ENCODE assay signal across 8 cellular contexts in genomic region chr12:27244680-27245005, GRCh38. TPM values are rescaled to one million over a fixed set of nuclear protein-coding genes. Genes with fewer than 3 reads are reported as not detected.
A peak's percentile ranks its signal among the peaks of the same experiment; 100 is the strongest.
DNase-seq lines count a peak whose midpoint lies in the region; ATAC-seq, FAIRE-seq and TF ChIP-seq lines count a peak whose summit lies in the region.

No MANE protein-coding gene starts in this region.

- no peak for TF ChIP-seq CTCF in Caco-2 (IDR thresholded peaks at IDR 0.05; ENCODE audit: insufficient read depth in 1 of 2, low read depth in 1 of 2, low read length in 1 of 2, severe bottlenecking in 1 of 2, unreplicated experiment in 1 of 2)
- no peak for TF ChIP-seq CTCF in bronchial epithelial cell (IDR thresholded peaks at IDR 0.05; ENCODE audit: insufficient read depth, low read length, severe bottlenecking)

- H3K36me3 Mint-ChIP-seq in Caco-2 (ENCODE audit: insufficient read depth, unreplicated experiment) = peaks cover 17% of the 10 kb centered on the region

- no peaks in the 10 kb centered on the region for H3K9me3 Mint-ChIP-seq in Caco-2 (ENCODE audit: unreplicated experiment)

- H3K9me3 ChIP-seq in Caco-2 (no peaks in the 10 kb centered on the region), muscle layer of colon (ENCODE audit: low read length) (no peaks in the 10 kb centered on the region)

- H3K4me1 ChIP-seq in Caco-2 (peaks cover 10% of the 10 kb centered on the region; the same call in 1 of the 2 replicates), muscle layer of colon (ENCODE audit: insufficient read depth, low read length) (no peaks in the 10 kb centered on the region)

- FAIRE-seq in bronchial epithelial cell (lab: Jason Lieb, UNC) = no peak

- peak overlapping the region; percentile 97 for H3K27ac ChIP-seq in muscle layer of colon (ENCODE audit: low read depth, low read length)

- intact Hi-C loops in Caco-2 (cut with micrococcal nuclease; ENCODE audit: unreplicated experiment) = loop anchor here (1.0 to 10.0 kb wide), 8 partner anchors 48 to 390 kb away; partner anchors contain the start of genes FGFR1OP2, MED21, PPFIBP1 and TM7SF3

- peaks cover 20% of the 10 kb centered on the region for H3K4me1 Mint-ChIP-seq in Caco-2 (ENCODE audit: low read depth, unreplicated experiment)

- H3K4me3 Mint-ChIP-seq in Caco-2 (ENCODE audit: unreplicated experiment) = peak overlapping the region; percentile 88

- H3K27ac Mint-ChIP-seq in Caco-2 (ENCODE audit: unreplicated experiment) = peak overlapping the region; percentile 89

- H3K36me3 ChIP-seq in Caco-2 (ENCODE audit: control insufficient read depth, insufficient read depth, low read length) (no peaks in the 10 kb centered on the region), bronchial epithelial cell (ENCODE audit: control insufficient read depth, insufficient read depth, low read length) (no peaks in the 10 kb centered on the region), muscle layer of colon (ENCODE audit: insufficient read depth, low read length) (no peaks in the 10 kb centered on the region)

- no peak for TF ChIP-seq RAD21 in Ishikawa (IDR thresholded peaks at IDR 0.05; ENCODE audit: low read depth)

- peak overlapping the region; percentile 100 for H3K9ac ChIP-seq in muscle layer of colon (ENCODE audit: low read length)

- H3K4me3 ChIP-seq in Caco-2 (ENCODE audit: low read depth, low read length) (peak overlapping the region; percentile 84), bronchial epithelial cell (ENCODE audit: low read depth, low read length) (peak overlapping the region; percentile 88), muscle layer of colon (ENCODE audit: low read depth in 1 of 2, low read length in 2 of 2) (peak overlapping the region; percentile 92 to 99)

- BruUV-seq in Caco-2 (replicated peaks; lab: Mats Ljungman, UMichigan) = no TSS peak

- H3K27me3 Mint-ChIP-seq in Caco-2 (ENCODE audit: insufficient read depth, unreplicated experiment) = peaks cover under 1% of the 10 kb centered on the region

- no peak for TF ChIP-seq EP300 in Ishikawa (IDR thresholded peaks at IDR 0.05; ENCODE audit: borderline replicate concordance)

- no peak for DNase-seq in Caco-2
- DNase-seq in bronchial epithelial cell (ENCODE audit: low read depth) = peak; percentile 55
- DNase-seq in activated CD8-positive, alpha-beta memory T cell treated with anti-CD3 and anti-CD28 coated beads for 24 hours = no peak

- ATAC-seq in HG03565 (IDR thresholded peaks at IDR 0.05; ENCODE audit: unreplicated experiment) (no peak), HG02798 (IDR thresholded peaks at IDR 0.05; ENCODE audit: poor library complexity, unreplicated experiment) (no peak), GM19397 (IDR thresholded peaks at IDR 0.05; ENCODE audit: unreplicated experiment) (no peak)

- POLR2A ChIA-PET in Caco-2 (lab: Charles Lee) = interaction anchor here (0.6 to 1.6 kb wide), 7 partner anchors 9 to 222 kb away, joined by 3 to 12 read pairs (median 3); partner anchors contain the start of genes BMAL2 and MED21

- CTCF ChIA-PET in Caco-2 (lab: Charles Lee) = interaction anchor here (1.0 to 2.6 kb wide), 2 partner anchors 59 to 61 kb away, joined by 11 read pairs; no protein-coding TSS in a partner anchor

- no peaks in the 10 kb centered on the region for H3K27me3 ChIP-seq in Caco-2 (replicated peaks; ENCODE audit: control insufficient read depth, insufficient read depth, low read length)
- no peaks in the 10 kb centered on the region for H3K27me3 ChIP-seq in bronchial epithelial cell (ENCODE audit: control insufficient read depth, insufficient read depth, low read length)
- H3K27me3 ChIP-seq in muscle layer of colon (ENCODE audit: control insufficient read depth in 1 of 2, insufficient read depth in 2 of 2, low read length in 2 of 2) = no peaks in the 10 kb centered on the region

TF ChIP-seq in Ishikawa, 13 proteins besides CTCF, POLR2A, EP300 and RAD21:
- TF ChIP-seq TCF12 (IDR thresholded peaks at IDR 0.05; ENCODE audit: low read depth) = no peak
- TF ChIP-seq FOXM1 (IDR thresholded peaks at IDR 0.05; ENCODE audit: borderline replicate concordance, low read depth) = no peak
- TF ChIP-seq MAX (IDR thresholded peaks at IDR 0.05) = no peak
- TF ChIP-seq YY1 (IDR thresholded peaks at IDR 0.05; ENCODE audit: low read depth) = 0 out of 2 replicates have a peak, but pooled peaks have one; percentile 14

RNA-seq across cellular contexts. Expression of gene STK38L, which starts 0.6 kb away (rescaled TPM):
- total RNA-seq in Caco-2 (2022) (52.0 and 59.4 TPM in 2 replicates), bronchial epithelial cell (23.7 and 25.0 TPM in 2 replicates)
